17 cellular contexts compared by ENCODE assay signal in the genomic region with DNA sequence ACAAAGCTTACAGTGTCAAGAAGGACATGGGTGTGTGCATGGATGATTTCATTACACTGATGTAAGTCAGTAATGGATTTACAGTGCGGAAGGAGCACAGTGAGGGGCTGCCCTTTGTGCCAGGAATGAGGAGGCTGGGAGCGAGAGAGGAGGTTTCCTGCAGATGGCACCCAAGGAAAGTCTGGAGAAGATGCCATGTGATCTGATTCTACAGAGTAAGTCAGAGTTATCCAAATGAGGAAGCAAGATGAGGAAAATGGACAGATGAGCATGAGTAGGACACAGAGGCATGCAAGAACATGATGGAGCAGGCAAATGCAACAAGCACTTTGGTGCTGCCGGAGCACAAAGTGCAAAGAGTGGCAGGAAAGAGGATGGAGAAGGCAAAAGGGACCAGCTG. TPM values are rescaled to one million over a fixed set of nuclear protein-coding genes. Genes with fewer than 3 reads are reported as not detected.
DNase-seq lines count a peak whose midpoint lies in the region; ATAC-seq and TF ChIP-seq lines count a peak whose summit lies in the region.
"Had no signal": no experiment of that assay in that cellular context is flagged by ENCODE, and none has a peak within 500 bp of the region (broad histone marks: within the 10 kb centered on the region; RNA-seq: fewer than 3 reads in every experiment).

No MANE protein-coding gene starts in this region.

- ATAC-seq in foreskin keratinocyte (peak; percentile 89), GM19397 (IDR thresholded peaks at IDR 0.05; ENCODE audit: unreplicated experiment) (no peak)
- no peak for ATAC-seq in naive thymus-derived CD8-positive, alpha-beta T cell
- no peak for ATAC-seq in activated T-helper 17 cell treated with anti-CD3 and anti-CD28 coated beads, Interleukin-2, amount 50 U/mL, for 72 hours (replicated peaks)
- ATAC-seq: Panc1 had no signal

- POLR2A ChIA-PET in RWPE1 (lab: Yijun Ruan, JAX; ENCODE audit: low non-redundant PET) = no interaction called here
- POLR2A ChIA-PET in naive thymus-derived CD8-positive, alpha-beta T cell (lab: Charles Lee) = no interaction called here

- peaks cover 0 to 7% (median 7%) of the 10 kb centered on the region in 4 donors for H3K4me1 Mint-ChIP-seq in naive thymus-derived CD8-positive, alpha-beta T cell
- no peaks in the 10 kb centered on the region for H3K4me1 Mint-ChIP-seq in activated T-helper 17 cell treated with anti-CD3 and anti-CD28 coated beads, Interleukin-2, amount 50 U/mL, for 72 hours

- H3K27ac Mint-ChIP-seq in naive thymus-derived CD8-positive, alpha-beta T cell = peak overlapping the region in 1 of 10 donors; percentile 65
- no peak overlapping the region for H3K27ac Mint-ChIP-seq in activated T-helper 17 cell treated with anti-CD3 and anti-CD28 coated beads, Interleukin-2, amount 50 U/mL, for 72 hours
- H3K27ac Mint-ChIP-seq: CD4-positive, alpha-beta T cell had no signal

- H3K9me3 Mint-ChIP-seq in naive thymus-derived CD8-positive, alpha-beta T cell = no peaks in the 10 kb centered on the region
- H3K9me3 Mint-ChIP-seq in activated T-helper 17 cell treated with anti-CD3 and anti-CD28 coated beads, Interleukin-2, amount 50 U/mL, for 72 hours = no peaks in the 10 kb centered on the region
- H3K9me3 Mint-ChIP-seq: CD4-positive, alpha-beta T cell; H9 had no signal

- peaks cover 10% of the 10 kb centered on the region for H3K4me1 ChIP-seq in foreskin keratinocyte

- TF ChIP-seq CTCF in RWPE1 (conservative IDR thresholded peaks at IDR 0.05; ENCODE audit: low read depth) (no peak), foreskin keratinocyte (conservative IDR thresholded peaks at IDR 0.05) (peak; percentile 55)

- H3K27me3 Mint-ChIP-seq in naive thymus-derived CD8-positive, alpha-beta T cell = peaks cover 1 to 8% (median 6%) of the 10 kb centered on the region in 5 donors
- peaks cover 7% of the 10 kb centered on the region for H3K27me3 Mint-ChIP-seq in activated T-helper 17 cell treated with anti-CD3 and anti-CD28 coated beads, Interleukin-2, amount 50 U/mL, for 72 hours
- H3K27me3 Mint-ChIP-seq: CD4-positive, alpha-beta T cell had no signal

- CTCF ChIA-PET in RWPE1 (lab: Yijun Ruan, JAX) = no interaction called here

- no peaks in the 10 kb centered on the region for H3K27me3 ChIP-seq in foreskin keratinocyte
- H3K27me3 ChIP-seq: BE2C had no signal

- H3K27ac ChIP-seq in RWPE1 (no peak overlapping the region), foreskin keratinocyte (no peak overlapping the region), substantia nigra (ENCODE audit: low read depth, low read length, poor library complexity, severe bottlenecking) (peak overlapping the region; percentile 98)

- H3K4me3 Mint-ChIP-seq in naive thymus-derived CD8-positive, alpha-beta T cell = no peak overlapping the region
- no peak overlapping the region for H3K4me3 Mint-ChIP-seq in activated T-helper 17 cell treated with anti-CD3 and anti-CD28 coated beads, Interleukin-2, amount 50 U/mL, for 72 hours
- H3K4me3 Mint-ChIP-seq: CD4-positive, alpha-beta T cell; H9 had no signal

- no peaks in the 10 kb centered on the region for H3K36me3 Mint-ChIP-seq in naive thymus-derived CD8-positive, alpha-beta T cell
- no peaks in the 10 kb centered on the region for H3K36me3 Mint-ChIP-seq in activated T-helper 17 cell treated with anti-CD3 and anti-CD28 coated beads, Interleukin-2, amount 50 U/mL, for 72 hours (ENCODE audit: low read depth)

- peak; percentile 53 for DNase-seq in RWPE1 (ENCODE audit: low spot score)
- DNase-seq in cerebellar cortex (ENCODE audit: low spot score) = peak; percentile 45
- DNase-seq in foreskin keratinocyte = peak; percentile 86 to 95
- peak in 1 of 49 donors; percentile 18 for DNase-seq in substantia nigra (lab: John Stamatoyannopoulos, UW)
- DNase-seq in naive thymus-derived CD8-positive, alpha-beta T cell = no peak
- no peak for DNase-seq in DMS 273 treated with DMSO at 0.1 percent for 48 hours (lab: John Stamatoyannopoulos, UW)
- DNase-seq: BE2C; CD4-positive, alpha-beta T cell; DMS53; H9; IMR-90; NCI-H187; Right ventricle myocardium superior; SK-N-SH had no signal

RNA-seq across cellular contexts. Expression of a gene that starts 29.7 kb away (rescaled TPM):
- total RNA-seq in foreskin keratinocyte = 20.8 and 25.4 TPM in 2 replicates
- polyA plus RNA-seq in foreskin keratinocyte = 7.5 and 9.1 TPM in 2 replicates
- under 1 TPM in 1 of 2 experiments, not detected in 1; 0.16 TPM for total RNA-seq in naive thymus-derived CD8-positive, alpha-beta T cell
- polyA plus RNA-seq in naive thymus-derived CD8-positive, alpha-beta T cell = under 1 TPM in 1 of 3 donors, not detected in 2; 0.15 TPM
- total RNA-seq in activated T-helper 17 cell treated with anti-CD3 and anti-CD28 coated beads, Interleukin-2, amount 50 U/mL, for 72 hours = 1 to 10 TPM in 1 of 2 donors, under 1 TPM in 1; 0.76 to 1.2 TPM

Comparison
In these comparisons a context has a peak if more than half of its experiments do, and no peak if none do; other contexts are left out.
1. DNase-seq: peak in RWPE1 (single experiment), cerebellar cortex (single experiment) and foreskin keratinocyte (2 of 2); none in naive thymus-derived CD8-positive, alpha-beta T cell (0 of 10) and DMS 273 treated with DMSO at 0.1 percent for 48 hours (single experiment).